8 cellular contexts compared by ENCODE assay signal in the genomic region with DNA sequence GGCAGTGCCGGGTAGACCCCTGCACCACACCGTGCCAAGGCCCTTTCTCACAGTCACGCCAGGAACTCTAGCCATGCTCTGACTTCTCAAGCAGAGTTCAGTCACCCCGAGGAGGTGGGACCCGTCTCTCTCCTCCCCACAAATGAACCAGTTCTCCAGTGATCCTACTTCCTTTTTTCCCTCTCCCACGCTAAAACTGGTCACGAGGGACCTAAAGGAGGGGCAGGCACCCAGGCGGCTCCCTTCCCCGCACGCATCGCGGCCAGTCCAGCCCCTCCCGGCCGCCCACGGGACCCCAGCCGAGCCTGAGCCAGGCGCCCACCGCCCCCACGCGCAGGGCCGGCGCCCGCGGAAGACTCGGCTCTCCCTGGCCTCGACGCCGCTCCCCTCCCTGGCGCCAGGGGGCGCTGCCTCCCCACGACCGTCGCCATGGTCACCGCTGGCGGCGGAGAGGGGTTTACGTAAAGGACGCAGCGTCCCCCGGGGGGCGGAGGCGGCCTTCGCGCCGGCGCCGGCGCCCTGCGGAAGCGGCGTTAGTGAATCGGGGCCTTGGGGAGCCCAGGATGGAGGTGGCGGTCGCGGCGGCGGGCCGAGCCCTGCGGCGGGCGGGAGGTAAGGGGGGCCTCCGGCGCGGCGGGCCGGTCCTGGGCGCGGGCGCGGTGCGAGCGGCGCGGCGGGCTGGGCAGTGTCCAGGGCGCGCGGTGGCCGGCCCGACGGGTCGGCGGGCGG. TPM values are rescaled to one million over a fixed set of nuclear protein-coding genes. Genes with fewer than 3 reads are reported as not detected.
A peak's percentile ranks its signal among the peaks of the same experiment; 100 is the strongest.
DNase-seq lines count a peak whose midpoint lies in the region; ATAC-seq and TF ChIP-seq lines count a peak whose summit lies in the region.

DAGLA (plus strand) TSS at position 499 of the 729 bp plus-strand sequence. CDS start 39,765 bp downstream, outside the sequence.

- H2AK5ac ChIP-seq in IMR-90 (ENCODE audit: low read depth, low read length), result peak within 1 kb of the TSS; percentile 54; the same call in 1 of the 2 replicates

- H4K20me1 ChIP-seq in IMR-90 (ENCODE audit: insufficient read depth, low read length), result 0 out of 2 replicates have a peak, but pooled peaks cover 4% of the 10 kb centered on the region

- H3K18ac ChIP-seq in IMR-90 (ENCODE audit: low read depth, low read length), result no peak within 1 kb of the TSS

- BruUV-seq in IMR-90 (replicated peaks; lab: Mats Ljungman, UMichigan), result no TSS peak

- no peak within 1 kb of the TSS for H3K27ac Mint-ChIP-seq in activated naive CD8-positive, alpha-beta T cell
- peak within 1 kb of the TSS; percentile 72 for H3K27ac Mint-ChIP-seq in type B pancreatic cell

- H2BK120ac ChIP-seq in IMR-90 (ENCODE audit: low read depth, low read length), result no peak within 1 kb of the TSS

- no peak for TF ChIP-seq POLR2A in IMR-90 (IDR thresholded peaks at IDR 0.05; ENCODE audit: low read depth, low read length)

- H3K4me2 ChIP-seq in IMR-90 (ENCODE audit: low read depth, low read length), result peak within 1 kb of the TSS; percentile 68

- H3K9me3 Mint-ChIP-seq in activated naive CD8-positive, alpha-beta T cell (ENCODE audit: low read depth), result no peaks in the 10 kb centered on the region
- no peaks in the 10 kb centered on the region for H3K9me3 Mint-ChIP-seq in type B pancreatic cell

- H3K4me1 ChIP-seq in IMR-90 (ENCODE audit: control insufficient read depth, insufficient read depth, low read length), result peaks cover 4% of the 10 kb centered on the region; the same call in 1 of the 2 replicates

- H3K36me3 ChIP-seq in IMR-90 (ENCODE audit: control insufficient read depth, insufficient read depth, low read length) (no peaks in the 10 kb centered on the region), SK-N-MC (ENCODE audit: insufficient read depth, low read length) (no peaks in the 10 kb centered on the region)

- H3K79me1 ChIP-seq in IMR-90 (ENCODE audit: low read depth in 1 of 2, low read length in 2 of 2), result no peaks in the 10 kb centered on the region

- no peak within 1 kb of the TSS for H2BK5ac ChIP-seq in IMR-90 (ENCODE audit: low read depth, low read length, poor library complexity, severe bottlenecking)

- peak within 1 kb of the TSS; percentile 81 for H3K4me3 Mint-ChIP-seq in activated naive CD8-positive, alpha-beta T cell
- peak within 1 kb of the TSS; percentile 71 for H3K4me3 Mint-ChIP-seq in type B pancreatic cell

- TF ChIP-seq CTCF in GM12875 (IDR thresholded peaks at IDR 0.05; ENCODE audit: borderline replicate concordance, insufficient read depth, low read depth, low read length), result peak; percentile 93
- TF ChIP-seq CTCF in IMR-90 (conservative IDR thresholded peaks at IDR 0.05; ENCODE audit: low read depth, low read length), result peak; percentile 99
- TF ChIP-seq CTCF in type B pancreatic cell (conservative IDR thresholded peaks at IDR 0.05), result peak; percentile 98

- peak; percentile 65 for TF ChIP-seq RAD21 in IMR-90 (IDR thresholded peaks at IDR 0.05; ENCODE audit: low read length)

- POLR2A ChIA-PET in IMR-90 (lab: Charles Lee; ENCODE audit: unreplicated experiment), result interaction anchor here (0.7 kb wide), 1 partner anchor 1077 kb away, joined by 3 read pairs; no protein-coding TSS in a partner anchor

- WGBS in IMR-90 (ENCODE audit: extremely low coverage in 2 of 2, insufficient read length in 1 of 2), 2 experiments, result 0% methylated on average over 33 of the region's 84 CpGs; no CpG with 5 or more reads in 1 of the 2 experiments

- ATAC-seq in IMR-90 (ENCODE audit: low read depth), result peak; percentile 94
- no peak for ATAC-seq in HG03469 (IDR thresholded peaks at IDR 0.05; ENCODE audit: unreplicated experiment)

- peak within 1 kb of the TSS; percentile 93 for H2AFZ ChIP-seq in IMR-90 (replicated peaks; ENCODE audit: low read length, poor library complexity)

- no peak within 1 kb of the TSS for H2BK20ac ChIP-seq in IMR-90 (ENCODE audit: low read depth, low read length)

- H3K9me3 ChIP-seq in IMR-90 (ENCODE audit: control insufficient read depth, insufficient read depth, low read length), result no peaks in the 10 kb centered on the region
- no peaks in the 10 kb centered on the region for H3K9me3 ChIP-seq in SK-N-MC (ENCODE audit: low read depth, low read length)

- H3K9me1 ChIP-seq in IMR-90 (ENCODE audit: insufficient read depth, low read length), result peaks cover 2% of the 10 kb centered on the region; the same call in 1 of the 2 replicates

- no peak within 1 kb of the TSS for H3K14ac ChIP-seq in IMR-90 (replicated peaks; ENCODE audit: low read depth, low read length)

- DNase-seq in IMR-90, result peak; percentile 43
- no peak for DNase-seq in SK-N-MC (ENCODE audit: low read depth, low spot score)
- peak; percentile 89 for DNase-seq in cardiac septum (ENCODE audit: low spot score)
- DNase-seq in pons (ENCODE audit: low spot score), result peak; percentile 56
- DNase-seq in type B pancreatic cell (ENCODE audit: extremely low spot score, unreplicated experiment), result peak; percentile 84

- H3K27me3 ChIP-seq in IMR-90 (ENCODE audit: control insufficient read depth, insufficient read depth, low read length), result peaks cover 71% of the 10 kb centered on the region

- in situ Hi-C loops in IMR-90 (cut with MboI; ENCODE audit: low sequenced_read_pairs), result no loop called here

- H4K8ac ChIP-seq in IMR-90 (ENCODE audit: low read depth in 2 of 2, low read length in 2 of 2), result peak within 1 kb of the TSS in 1 of 2 experiments; percentile 43; a peak in 1 of 4 replicates

- H3K4ac ChIP-seq in IMR-90 (ENCODE audit: low read depth, low read length), result no peak within 1 kb of the TSS

- H3K9ac ChIP-seq in IMR-90 (ENCODE audit: low read depth, low read length) (no peak within 1 kb of the TSS), SK-N-MC (ENCODE audit: insufficient read length) (peak within 1 kb of the TSS; percentile 60)

- no peak within 1 kb of the TSS for H4K91ac ChIP-seq in IMR-90 (ENCODE audit: insufficient read depth, low read depth, low read length)

- CTCF ChIA-PET in IMR-90 (lab: Yijun Ruan, JAX), result interaction anchor here (1.0 kb wide), 1 partner anchor 53 kb away, joined by 3 read pairs; no protein-coding TSS in a partner anchor

- H3K36me3 Mint-ChIP-seq in activated naive CD8-positive, alpha-beta T cell, result no peaks in the 10 kb centered on the region
- no peaks in the 10 kb centered on the region for H3K36me3 Mint-ChIP-seq in type B pancreatic cell

- peak within 1 kb of the TSS; percentile 11; the same call in 1 of the 2 replicates for H3K23ac ChIP-seq in IMR-90 (ENCODE audit: low read depth, low read length)

- no peak within 1 kb of the TSS for H2BK15ac ChIP-seq in IMR-90 (ENCODE audit: low read depth, low read length)

- H4K5ac ChIP-seq in IMR-90 (ENCODE audit: low read depth, low read length), result no peak within 1 kb of the TSS

- H3K4me3 ChIP-seq in GM12875 (ENCODE audit: low read depth, low read length), result no peak within 1 kb of the TSS
- H3K4me3 ChIP-seq in IMR-90 (ENCODE audit: insufficient read depth, low read depth, low read length), result peak within 1 kb of the TSS; percentile 54
- H3K4me3 ChIP-seq in SK-N-MC, result peak within 1 kb of the TSS; percentile 75

- no peak within 1 kb of the TSS for H3K56ac ChIP-seq in IMR-90 (ENCODE audit: extremely low read depth, insufficient read depth, low read length)

- H2AK9ac ChIP-seq in IMR-90 (replicated peaks; ENCODE audit: low read depth, low read length, poor library complexity), result peak within 1 kb of the TSS; percentile 68

- H3K4me1 Mint-ChIP-seq in activated naive CD8-positive, alpha-beta T cell (ENCODE audit: low read depth), result peaks cover 11% of the 10 kb centered on the region
- peaks cover 11% of the 10 kb centered on the region for H3K4me1 Mint-ChIP-seq in type B pancreatic cell (ENCODE audit: unreplicated experiment)

- dilution Hi-C loops in IMR-90 (cut with HindIII; ENCODE audit: low sequenced_read_pairs, unreplicated experiment), result no loop called here

- no peak within 1 kb of the TSS for H3K27ac ChIP-seq in IMR-90 (ENCODE audit: insufficient read depth, low read length)
- H3K27ac ChIP-seq in SK-N-MC, result no peak within 1 kb of the TSS

- H3K27me3 Mint-ChIP-seq in activated naive CD8-positive, alpha-beta T cell, result peaks cover 3% of the 10 kb centered on the region
- H3K27me3 Mint-ChIP-seq in type B pancreatic cell, result peaks cover 36% of the 10 kb centered on the region

- intact Hi-C loops in IMR-90 (cut with micrococcal nuclease) (loop anchor here (1.0 kb wide), 1 partner anchor 53 kb away; no protein-coding TSS in a partner anchor), cardiac septum (cut with DNase I) (loop anchor here (1.0 kb wide), 1 partner anchor 53 kb away; no protein-coding TSS in a partner anchor)

TF ChIP-seq in IMR-90, 13 proteins besides CTCF, POLR2A, EP300 and RAD21:
- TF ChIP-seq RCOR1 (IDR thresholded peaks at IDR 0.05; ENCODE audit: insufficient replicate concordance, low read length) (no peak), MAZ (IDR thresholded peaks at IDR 0.05; ENCODE audit: borderline replicate concordance, low read depth, low read length) (peak; percentile 65; the same call in 1 of the 2 replicates), CHD1 (IDR thresholded peaks at IDR 0.05; ENCODE audit: low read depth, low read length) (no peak), MAFK (IDR thresholded peaks at IDR 0.05; ENCODE audit: low read depth, low read length) (no peak), SMC3 (IDR thresholded peaks at IDR 0.05; ENCODE audit: low read depth, low read length) (peak; percentile 81)
- TF ChIP-seq, protein P1, sequence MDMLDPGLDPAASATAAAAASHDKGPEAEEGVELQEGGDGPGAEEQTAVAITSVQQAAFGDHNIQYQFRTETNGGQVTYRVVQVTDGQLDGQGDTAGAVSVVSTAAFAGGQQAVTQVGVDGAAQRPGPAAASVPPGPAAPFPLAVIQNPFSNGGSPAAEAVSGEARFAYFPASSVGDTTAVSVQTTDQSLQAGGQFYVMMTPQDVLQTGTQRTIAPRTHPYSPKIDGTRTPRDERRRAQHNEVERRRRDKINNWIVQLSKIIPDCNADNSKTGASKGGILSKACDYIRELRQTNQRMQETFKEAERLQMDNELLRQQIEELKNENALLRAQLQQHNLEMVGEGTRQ (IDR thresholded peaks at IDR 0.05; ENCODE audit: low read depth, low read length), result 0 out of 2 replicates have a peak, but pooled peaks have one; percentile 30

RNA-seq across cellular contexts. Expression of gene DAGLA, which starts in this region (rescaled TPM):
- total RNA-seq in IMR-90 (2012; rRNA removed), result 0.83 and 0.90 TPM in 2 replicates
- polyA plus RNA-seq in IMR-90 (2012; rRNA removed), result 3.8 and 4.6 TPM in 2 replicates
- polyA plus RNA-seq in IMR-90 (2012; cell fraction: cytosol; rRNA removed), result 2.1 and 4.0 TPM in 2 replicates
- 5.5 and 17.2 TPM in 2 replicates for polyA plus RNA-seq in IMR-90 (2012; cell fraction: nucleus; rRNA removed; ENCODE audit: low replicate concordance)
- total RNA-seq in cardiac septum, result 3.3 TPM
- 5.5 and 7.8 TPM in 2 replicates for total RNA-seq in type B pancreatic cell (ENCODE audit: low replicate concordance)
